ENCODE assay signal across 8 cellular contexts in the genomic region with DNA sequence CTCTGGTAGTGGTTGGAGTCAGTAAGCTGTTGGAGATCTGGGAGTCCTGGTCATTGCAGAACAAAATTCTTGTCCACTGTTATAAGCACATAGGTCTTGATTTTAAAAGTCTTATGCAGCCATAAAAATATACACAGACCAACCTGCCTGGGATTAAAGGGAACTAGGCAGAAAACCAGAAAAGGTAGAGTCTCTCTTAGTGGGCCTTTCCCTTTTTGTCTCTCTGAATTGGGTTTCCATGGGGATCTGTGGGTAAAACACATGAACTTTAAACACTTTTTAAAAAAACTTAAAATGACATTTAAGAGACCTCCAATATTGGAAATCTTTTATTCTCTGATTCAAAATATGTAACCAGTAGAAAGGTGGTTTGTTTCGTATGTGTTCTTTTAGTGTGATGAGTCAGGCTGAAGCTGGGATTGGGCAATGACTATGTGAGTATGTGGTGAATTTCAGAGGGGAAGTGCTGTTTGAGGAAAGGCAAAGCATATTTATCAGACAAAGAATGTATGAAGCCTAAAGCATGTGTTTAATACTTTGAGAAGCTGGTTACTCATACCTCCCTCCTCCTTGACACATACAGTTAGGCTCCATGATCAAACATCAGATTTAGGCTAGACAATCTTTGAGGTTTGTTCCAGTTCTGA. TPM values are rescaled to one million over a fixed set of nuclear protein-coding genes. Genes with fewer than 3 reads are reported as not detected.
DNase-seq lines count a peak whose midpoint lies in the region; ATAC-seq and TF ChIP-seq lines count a peak whose summit lies in the region.

No MANE protein-coding gene starts in this region.

- H3K4me3 ChIP-seq in fibroblast of pulmonary artery (replicated peaks; ENCODE audit: low read depth, low read length) (no peak overlapping the region), thymus (ENCODE audit: low read length) (no peak overlapping the region)

- TF ChIP-seq CTCF in fibroblast of pulmonary artery (IDR thresholded peaks at IDR 0.05; ENCODE audit: low read length, missing control alignments) = no peak

- ATAC-seq in left ventricle myocardium superior (peak; percentile 24), Right ventricle myocardium superior (ENCODE audit: poor library complexity) (no peak), HG02623 (IDR thresholded peaks at IDR 0.05; ENCODE audit: unreplicated experiment) (no peak)

- H3K27me3 ChIP-seq in thymus (ENCODE audit: control insufficient read depth, insufficient read depth) = no peaks in the 10 kb centered on the region

- no peaks in the 10 kb centered on the region for H3K36me3 ChIP-seq in thymus (ENCODE audit: control insufficient read depth, insufficient read depth)

- H3K4me1 ChIP-seq in thymus (ENCODE audit: control insufficient read depth, insufficient read depth, low read length) = peaks cover 18% of the 10 kb centered on the region

- H3K27ac ChIP-seq in thymus (ENCODE audit: low read depth) = peak overlapping the region; percentile 31

- 48% methylated on average over 1 of the region's 1 CpG for WGBS in thymus

- intact Hi-C loops in left ventricle myocardium superior (cut with micrococcal nuclease) (no loop called here), Right ventricle myocardium superior (cut with DNase I) (no loop called here)

- DNase-seq in left ventricle myocardium superior (no peak), Right ventricle myocardium superior (no peak), SIG-M5 treated with dmso at 0.1 percent for 504 hours (lab: John Stamatoyannopoulos, UW; ENCODE audit: unreplicated experiment) (peak; percentile 78), fibroblast of pulmonary artery (ENCODE audit: low read depth) (peak; percentile 90), NCI-H526 treated with DMSO at 0.1 percent for 48 hours (lab: John Stamatoyannopoulos, UW) (no peak)
- no peak for DNase-seq in effector CD8-positive, alpha-beta T cell (lab: John Stamatoyannopoulos, UW)

- H3K9me3 ChIP-seq in thymus (ENCODE audit: control insufficient read depth) = no peaks in the 10 kb centered on the region

RNA-seq across cellular contexts. Expression of a gene that starts 29.6 kb away (rescaled TPM):
- total RNA-seq in left ventricle myocardium superior (6.7 TPM), Right ventricle myocardium superior (5.7 TPM)
- 2.4 TPM for polyA plus RNA-seq in thymus

Comparison
In these comparisons a context has a peak if more than half of its experiments do, and no peak if none do; other contexts are left out.
1. DNase-seq: peak in SIG-M5 treated with dmso at 0.1 percent for 504 hours (single experiment) and fibroblast of pulmonary artery (single experiment); none in left ventricle myocardium superior (single experiment), Right ventricle myocardium superior (single experiment), NCI-H526 treated with DMSO at 0.1 percent for 48 hours (single experiment) and effector CD8-positive, alpha-beta T cell (single experiment).